Comparison of ENCODE assay signal across 16 cellular contexts in the genomic region with DNA sequence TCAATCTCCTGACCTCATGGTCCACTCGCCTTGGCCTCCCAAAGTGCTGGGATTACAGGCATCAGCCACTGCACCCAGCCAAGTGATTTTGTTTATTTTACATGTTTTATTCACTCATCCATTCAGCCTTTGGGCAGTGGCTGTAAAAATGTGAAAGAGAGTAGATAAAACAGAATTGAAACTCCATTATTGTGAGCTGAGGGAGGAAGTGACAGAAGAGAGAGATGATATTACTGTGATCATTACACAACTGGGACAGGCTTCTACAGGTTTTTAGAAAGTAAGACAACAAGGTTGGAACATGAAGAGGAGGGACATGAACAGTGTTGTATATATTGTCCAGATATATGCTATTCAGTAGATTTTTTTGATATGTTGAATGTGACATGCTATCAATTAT. TPM values are rescaled to one million over a fixed set of nuclear protein-coding genes. Genes with fewer than 3 reads are reported as not detected.
DNase-seq lines count a peak whose midpoint lies in the region; ATAC-seq and TF ChIP-seq lines count a peak whose summit lies in the region.
"Had no signal": no experiment of that assay in that cellular context is flagged by ENCODE, and none has a peak within 500 bp of the region (broad histone marks: within the 10 kb centered on the region; RNA-seq: fewer than 3 reads in every experiment).

No MANE protein-coding gene starts in this region.

- DNase-seq in activated T-cell treated with anti-CD3 and anti-CD28 coated beads, Interleukin-2, amount 50 U/mL, for 72 hours = no peak
- DNase-seq in activated T-cell treated with anti-CD3 and anti-CD28 coated beads for 4 hours (no peak), epithelial cell of esophagus (ENCODE audit: low read depth) (peak; percentile 72), type B pancreatic cell (ENCODE audit: extremely low spot score, unreplicated experiment) (no peak), HFFc6 (no peak)
- DNase-seq: ACHN; activated CD4-positive, alpha-beta T cell treated with anti-CD3 and anti-CD28 coated beads, Interleukin-2, amount 50 U/mL, for 1 hour; cerebellar nuclear complex; DMS153; KG1; NCI-H2107; SK-N-SH had no signal

- H3K9me3 Mint-ChIP-seq in activated T-cell treated with anti-CD3 and anti-CD28 coated beads, Interleukin-2, amount 50 U/mL, for 72 hours = peaks cover 0 to 5% of the 10 kb centered on the region in 2 donors
- peaks cover 10% of the 10 kb centered on the region for H3K9me3 Mint-ChIP-seq in type B pancreatic cell
- H3K9me3 Mint-ChIP-seq in HFFc6 = peaks cover 9% of the 10 kb centered on the region; the same call in 1 of the 2 replicates

- peaks cover 18% of the 10 kb centered on the region for H3K4me1 Mint-ChIP-seq in activated T-cell treated with anti-CD3 and anti-CD28 coated beads, Interleukin-2, amount 50 U/mL, for 72 hours (ENCODE audit: low read depth)
- H3K4me1 Mint-ChIP-seq in type B pancreatic cell (ENCODE audit: unreplicated experiment) (no peaks in the 10 kb centered on the region), HFFc6 (ENCODE audit: low read depth) (no peaks in the 10 kb centered on the region)

- peak overlapping the region; percentile 62 for H3K27ac Mint-ChIP-seq in activated T-cell treated with anti-CD3 and anti-CD28 coated beads, Interleukin-2, amount 50 U/mL, for 72 hours
- H3K27ac Mint-ChIP-seq in type B pancreatic cell (no peak overlapping the region), HFFc6 (no peak overlapping the region)

- peaks cover 21 to 44% of the 10 kb centered on the region in 2 donors for H3K36me3 Mint-ChIP-seq in activated T-cell treated with anti-CD3 and anti-CD28 coated beads, Interleukin-2, amount 50 U/mL, for 72 hours (ENCODE audit: insufficient read depth in 2 of 2)
- peaks cover 45% of the 10 kb centered on the region for H3K36me3 Mint-ChIP-seq in type B pancreatic cell
- peaks cover 34% of the 10 kb centered on the region for H3K36me3 Mint-ChIP-seq in HFFc6 (ENCODE audit: low read depth)

- no peaks in the 10 kb centered on the region for H3K27me3 Mint-ChIP-seq in activated T-cell treated with anti-CD3 and anti-CD28 coated beads, Interleukin-2, amount 50 U/mL, for 72 hours (ENCODE audit: low read depth)
- no peaks in the 10 kb centered on the region for H3K27me3 Mint-ChIP-seq in type B pancreatic cell
- H3K27me3 Mint-ChIP-seq in HFFc6 (ENCODE audit: insufficient read depth) = no peaks in the 10 kb centered on the region

- no peak overlapping the region for H3K4me3 ChIP-seq in epithelial cell of esophagus (ENCODE audit: low read length)
- H3K4me3 ChIP-seq: prostate gland had no signal

- peak in 1 of 2 donors; percentile 74 for ATAC-seq in activated T-cell treated with anti-CD3 and anti-CD28 coated beads, Interleukin-2, amount 50 U/mL, for 72 hours (replicated peaks in 1 of 2)
- ATAC-seq in GM21390 (IDR thresholded peaks at IDR 0.05; ENCODE audit: unreplicated experiment) (peak; percentile 85), HG03432 (IDR thresholded peaks at IDR 0.05; ENCODE audit: unreplicated experiment) (peak; percentile 75), HG03457 (IDR thresholded peaks at IDR 0.05; ENCODE audit: unreplicated experiment) (no peak)

- H3K4me3 Mint-ChIP-seq in activated T-cell treated with anti-CD3 and anti-CD28 coated beads, Interleukin-2, amount 50 U/mL, for 72 hours = no peak overlapping the region
- H3K4me3 Mint-ChIP-seq in type B pancreatic cell (no peak overlapping the region), HFFc6 (no peak overlapping the region)

- TF ChIP-seq CTCF in epithelial cell of esophagus (IDR thresholded peaks at IDR 0.05; ENCODE audit: insufficient read depth, low read depth, low read length, missing control alignments) = no peak
- no peak for TF ChIP-seq CTCF in type B pancreatic cell (conservative IDR thresholded peaks at IDR 0.05)
- no peak for TF ChIP-seq CTCF in HFFc6 (IDR thresholded peaks at IDR 0.05)

RNA-seq across cellular contexts. Expression of a gene that starts 25.0 kb away (rescaled TPM):
- total RNA-seq in activated T-cell treated with anti-CD3 and anti-CD28 coated beads, Interleukin-2, amount 50 U/mL, for 72 hours = 10 to 100 TPM; 27.7 to 32.7 TPM
- total RNA-seq in type B pancreatic cell (ENCODE audit: low replicate concordance) = 11.9 and 21.4 TPM in 2 replicates
- 10 to 100 TPM; 20.9 to 25.7 (median 23.2) TPM for total RNA-seq in HFFc6 (2021; fragmentation: NEBNext Ultra II Directional; extraction: Animal tissue kit (Norgen Biotek cat#: 25700))

RNA-seq across cellular contexts. Expression of a gene that starts 59.3 kb away (rescaled TPM):
- 10 to 100 TPM; 34.2 to 50.4 TPM for total RNA-seq in activated T-cell treated with anti-CD3 and anti-CD28 coated beads, Interleukin-2, amount 50 U/mL, for 72 hours
- 1.6 and 3.6 TPM in 2 replicates for total RNA-seq in type B pancreatic cell (ENCODE audit: low replicate concordance)
- total RNA-seq in HFFc6 (2021; fragmentation: NEBNext Ultra II Directional; extraction: Animal tissue kit (Norgen Biotek cat#: 25700)) = under 1 TPM in 3 of 6 experiments, not detected in 3; 0.15 to 0.31 (median 0.26) TPM
- total RNA-seq: prostate gland had no signal
